ENCODE assay signal across 2 cellular contexts in the genomic region with DNA sequence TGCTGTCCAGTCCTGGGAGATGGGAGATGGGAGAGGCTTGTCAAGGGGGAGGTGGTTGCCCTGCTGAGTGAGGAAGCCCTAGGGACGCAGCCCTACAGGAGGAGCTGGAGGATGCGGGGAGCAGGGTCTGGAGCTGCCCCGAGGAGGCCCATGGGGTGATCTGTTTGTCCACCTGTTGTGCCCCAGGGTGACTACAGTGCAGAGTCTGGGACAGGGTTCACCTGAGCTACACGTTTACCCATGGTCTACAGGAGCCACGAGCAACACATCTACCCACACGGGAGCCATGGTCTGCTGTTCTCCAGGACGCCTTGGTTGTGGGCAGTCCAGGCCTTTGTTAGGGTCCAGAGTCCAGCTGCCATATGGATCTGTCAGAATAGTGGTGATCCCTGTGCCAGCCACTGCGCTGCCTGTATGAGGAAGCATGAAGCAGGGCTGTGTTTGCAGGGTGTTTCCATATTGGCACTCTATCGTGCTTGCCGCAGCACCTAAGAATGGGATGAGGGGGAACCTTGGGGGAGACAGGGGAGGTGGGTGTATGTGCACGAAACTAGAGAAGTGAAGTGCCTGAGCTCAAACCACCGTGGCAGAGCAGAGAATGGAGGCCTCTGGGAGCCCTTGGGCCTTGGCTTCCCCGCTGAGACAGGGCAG.
TF ChIP-seq lines count a peak whose summit lies in the region.

No MANE protein-coding gene starts in this region.

TF ChIP-seq in SK-N-SH treated with all-trans-retinoic acid at 6 μM for 48 hours, 23 proteins besides CTCF, POLR2A, EP300 and RAD21:
- TF ChIP-seq ZNF565 (CRISPR knock-in tag; conservative IDR thresholded peaks at IDR 0.05; ENCODE audit: low read depth) (no peak), ZFP30 (CRISPR knock-in tag; IDR thresholded peaks at IDR 0.05) (no peak), SNAI2 (CRISPR knock-in tag; IDR thresholded peaks at IDR 0.05) (no peak), PPARA (CRISPR knock-in tag; IDR thresholded peaks at IDR 0.05; ENCODE audit: borderline replicate concordance) (no peak), OSR1 (CRISPR knock-in tag; IDR thresholded peaks at IDR 0.05) (no peak), ZNF8 (CRISPR knock-in tag; IDR thresholded peaks at IDR 0.05) (no peak), ZFP3 (CRISPR knock-in tag; IDR thresholded peaks at IDR 0.05) (no peak), ZC3H10 (CRISPR knock-in tag; IDR thresholded peaks at IDR 0.05) (no peak), GLIS3 (CRISPR knock-in tag; IDR thresholded peaks at IDR 0.05) (no peak), ARNTL (CRISPR knock-in tag; IDR thresholded peaks at IDR 0.05; ENCODE audit: borderline replicate concordance, low read depth) (no peak)
- TF ChIP-seq, protein P1, sequence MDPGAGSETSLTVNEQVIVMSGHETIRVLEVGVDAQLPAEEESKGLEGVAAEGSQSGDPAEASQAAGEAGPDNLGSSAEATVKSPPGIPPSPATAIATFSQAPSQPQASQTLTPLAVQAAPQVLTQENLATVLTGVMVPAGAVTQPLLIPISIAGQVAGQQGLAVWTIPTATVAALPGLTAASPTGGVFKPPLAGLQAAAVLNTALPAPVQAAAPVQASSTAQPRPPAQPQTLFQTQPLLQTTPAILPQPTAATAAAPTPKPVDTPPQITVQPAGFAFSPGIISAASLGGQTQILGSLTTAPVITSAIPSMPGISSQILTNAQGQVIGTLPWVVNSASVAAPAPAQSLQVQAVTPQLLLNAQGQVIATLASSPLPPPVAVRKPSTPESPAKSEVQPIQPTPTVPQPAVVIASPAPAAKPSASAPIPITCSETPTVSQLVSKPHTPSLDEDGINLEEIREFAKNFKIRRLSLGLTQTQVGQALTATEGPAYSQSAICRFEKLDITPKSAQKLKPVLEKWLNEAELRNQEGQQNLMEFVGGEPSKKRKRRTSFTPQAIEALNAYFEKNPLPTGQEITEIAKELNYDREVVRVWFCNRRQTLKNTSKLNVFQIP (CRISPR knock-in tag; IDR thresholded peaks at IDR 0.05; ENCODE audit: borderline replicate concordance, low read depth): no peak
TF ChIP-seq in SK-N-SH treated with all-trans-retinoic acid at 6 μM for 48 hours: peak in this region for 0.

TF ChIP-seq in SK-N-SH, 30 proteins besides CTCF, POLR2A, EP300 and RAD21:
- no peak for TF ChIP-seq ELF1 (IDR thresholded peaks at IDR 0.05)
- TF ChIP-seq JUND (IDR thresholded peaks at IDR 0.05): no peak
- TF ChIP-seq FOXM1 (IDR thresholded peaks at IDR 0.05; ENCODE audit: low read depth): no peak
- no peak for TF ChIP-seq POLR2AphosphoS5 (IDR thresholded peaks at IDR 0.05; ENCODE audit: low read depth, low read length)
- TF ChIP-seq EZH2phosphoT487 (IDR thresholded peaks at IDR 0.05; ENCODE audit: borderline replicate concordance, low read depth): no peak
- TF ChIP-seq GATA2 (CRISPR knock-in tag; IDR thresholded peaks at IDR 0.05): no peak
- TF ChIP-seq SMC3 (IDR thresholded peaks at IDR 0.05; ENCODE audit: low read depth, low read length): no peak
- TF ChIP-seq TCF12 (IDR thresholded peaks at IDR 0.05): no peak
- no peak for TF ChIP-seq NRF1 (IDR thresholded peaks at IDR 0.05; ENCODE audit: low read depth, low read length)
- no peak for TF ChIP-seq MEF2A (IDR thresholded peaks at IDR 0.05; ENCODE audit: borderline replicate concordance, low read depth)
- TF ChIP-seq, protein P2, sequence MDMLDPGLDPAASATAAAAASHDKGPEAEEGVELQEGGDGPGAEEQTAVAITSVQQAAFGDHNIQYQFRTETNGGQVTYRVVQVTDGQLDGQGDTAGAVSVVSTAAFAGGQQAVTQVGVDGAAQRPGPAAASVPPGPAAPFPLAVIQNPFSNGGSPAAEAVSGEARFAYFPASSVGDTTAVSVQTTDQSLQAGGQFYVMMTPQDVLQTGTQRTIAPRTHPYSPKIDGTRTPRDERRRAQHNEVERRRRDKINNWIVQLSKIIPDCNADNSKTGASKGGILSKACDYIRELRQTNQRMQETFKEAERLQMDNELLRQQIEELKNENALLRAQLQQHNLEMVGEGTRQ (IDR thresholded peaks at IDR 0.05; ENCODE audit: borderline replicate concordance, low read depth, low read length): no peak
- TF ChIP-seq RFX5 (IDR thresholded peaks at IDR 0.05; ENCODE audit: low read length): no peak
- TF ChIP-seq SIN3A (IDR thresholded peaks at IDR 0.05; ENCODE audit: borderline replicate concordance, low read depth, low read length): no peak
- TF ChIP-seq FOSL2 (IDR thresholded peaks at IDR 0.05; ENCODE audit: borderline replicate concordance, low read depth): no peak
